Comparison of ENCODE assay signal across 8 cellular contexts in the genomic region with DNA sequence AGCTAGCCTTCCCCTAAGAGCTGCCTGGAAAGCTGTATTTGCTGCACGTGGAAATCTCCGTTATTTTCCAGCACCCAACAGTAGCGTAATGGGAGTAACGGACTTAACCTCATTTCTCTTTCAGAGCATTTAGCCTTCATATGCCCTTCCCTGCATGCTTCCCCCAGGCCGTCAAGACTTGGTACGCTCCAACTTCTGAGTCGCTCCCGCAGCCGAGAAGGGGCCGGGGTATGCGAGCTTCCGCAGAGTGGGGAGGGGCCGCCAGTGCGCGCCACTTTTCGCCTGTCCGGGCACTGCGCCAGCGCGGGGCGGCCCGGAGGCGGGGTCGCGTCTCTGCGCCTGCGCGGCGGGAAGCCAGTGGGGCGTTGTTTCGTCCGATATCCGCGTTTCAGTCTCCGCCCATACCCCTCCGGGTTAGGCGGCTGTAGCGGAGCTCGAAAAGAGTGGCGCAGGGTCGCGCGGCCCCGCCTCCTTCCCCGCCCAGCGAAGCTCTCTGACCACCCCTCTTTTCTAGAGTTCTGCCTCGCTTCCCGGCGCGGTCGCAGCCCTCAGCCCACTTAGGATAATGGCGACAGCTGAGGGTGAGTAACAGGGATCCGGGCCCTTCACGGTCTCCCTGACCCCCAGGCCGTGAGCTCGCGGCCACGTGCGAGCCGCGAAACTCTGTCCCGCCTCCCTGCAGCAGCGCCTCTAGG. TPM values are rescaled to one million over a fixed set of nuclear protein-coding genes. Genes with fewer than 3 reads are reported as not detected.
DNase-seq lines count a peak whose midpoint lies in the region; ATAC-seq and TF ChIP-seq lines count a peak whose summit lies in the region.

TSS of gene PAICS (plus strand) at position 513 of the 695 bp plus-strand sequence. CDS start at position 566, 53 bp downstream.

- H3K9me3 ChIP-seq in WERI-Rb-1 (ENCODE audit: severe bottlenecking) (no peaks in the 10 kb centered on the region), mammary epithelial cell (replicated peaks; ENCODE audit: insufficient read depth, low read length) (no peaks in the 10 kb centered on the region), smooth muscle cell (replicated peaks; ENCODE audit: low read depth) (no peaks in the 10 kb centered on the region)

- H2AFZ ChIP-seq in ACC112 (ENCODE audit: low read length, unreplicated experiment) = peak within 1 kb of the TSS; percentile 92
- peak within 1 kb of the TSS; percentile 87 for H2AFZ ChIP-seq in mammary epithelial cell (ENCODE audit: low read depth, low read length)
- H2AFZ ChIP-seq in smooth muscle cell (ENCODE audit: low read depth) = peak within 1 kb of the TSS; percentile 94

- H3K9ac ChIP-seq in mammary epithelial cell (ENCODE audit: insufficient read depth, low read length) (peak within 1 kb of the TSS; percentile 99), smooth muscle cell (ENCODE audit: low read depth) (peak within 1 kb of the TSS; percentile 71)

- DNase-seq in NCI-H2196 treated with DMSO at 0.1 percent for 48 hours (lab: John Stamatoyannopoulos, UW; ENCODE audit: unreplicated experiment) (peak; percentile 56), WERI-Rb-1 (peak; percentile 97), mammary epithelial cell (peak; percentile 94), iPS-NIHi11 (ENCODE audit: low spot score) (peak; percentile 90), smooth muscle cell (lab: John Stamatoyannopoulos, UW; ENCODE audit: unreplicated experiment) (peak; percentile 95)

- no TSS peak for BruUV-seq in mammary epithelial cell (replicated peaks; lab: Mats Ljungman, UMichigan)

- peaks cover 28% of the 10 kb centered on the region for H3K4me1 ChIP-seq in ACC112 (ENCODE audit: control insufficient read depth, insufficient read depth, low read length, unreplicated experiment)
- peaks cover 9% of the 10 kb centered on the region for H3K4me1 ChIP-seq in mammary epithelial cell (ENCODE audit: insufficient read depth, low read length)
- H3K4me1 ChIP-seq in smooth muscle cell (ENCODE audit: low read depth) = peaks cover 30% of the 10 kb centered on the region

- H3K36me3 ChIP-seq in ACC112 (ENCODE audit: insufficient read depth, low read length) (peaks cover 4% of the 10 kb centered on the region; the same call in 1 of the 2 replicates), WERI-Rb-1 (peaks cover 30% of the 10 kb centered on the region), mammary epithelial cell (ENCODE audit: insufficient read depth, low read length) (no peaks in the 10 kb centered on the region), smooth muscle cell (ENCODE audit: low read depth) (no peaks in the 10 kb centered on the region)

- dilution Hi-C loops in mammary epithelial cell (cut with HindIII; ENCODE audit: low sequenced_read_pairs) = no loop called here

- no peaks in the 10 kb centered on the region for H3F3A ChIP-seq in smooth muscle cell (ENCODE audit: low read depth)

- H4K20me1 ChIP-seq in mammary epithelial cell (ENCODE audit: insufficient read depth, low read length) = no peaks in the 10 kb centered on the region
- H4K20me1 ChIP-seq in smooth muscle cell (ENCODE audit: low read depth) = peaks cover 22% of the 10 kb centered on the region

- 0% methylated on average over 28 of the region's 63 CpGs for WGBS in mammary epithelial cell (ENCODE audit: low coverage, missing lambda C conversion rate)
- WGBS in smooth muscle cell (ENCODE audit: low lambda C conversion rate) = under 1% methylated on average over 52 of the region's 63 CpGs

- H3K4me3 ChIP-seq in ACC112 (ENCODE audit: low read depth, low read length) (peak within 1 kb of the TSS; percentile 91), WERI-Rb-1 (ENCODE audit: low read depth, low read length) (peak within 1 kb of the TSS; percentile 99), mammary epithelial cell (replicated peaks in 1 of 3; ENCODE audit: insufficient read depth in 1 of 3, low read depth in 2 of 3, low read length in 3 of 3) (peak within 1 kb of the TSS; percentile 85 to 89 (median 88)), smooth muscle cell (peak within 1 kb of the TSS; percentile 92)

- H3K27me3 ChIP-seq in ACC112 (ENCODE audit: insufficient read depth, low read length) = no peaks in the 10 kb centered on the region
- no peaks in the 10 kb centered on the region for H3K27me3 ChIP-seq in WERI-Rb-1 (ENCODE audit: insufficient read depth, low read depth, severe bottlenecking)
- H3K27me3 ChIP-seq in mammary epithelial cell (ENCODE audit: insufficient read depth, low read length) = no peaks in the 10 kb centered on the region
- no peaks in the 10 kb centered on the region for H3K27me3 ChIP-seq in smooth muscle cell (ENCODE audit: low read depth)

- ATAC-seq in GM18870 (IDR thresholded peaks at IDR 0.05; ENCODE audit: unreplicated experiment) = peak; percentile 62
- ATAC-seq in HG03135 (IDR thresholded peaks at IDR 0.05; ENCODE audit: unreplicated experiment) = peak; percentile 68

- H3K4me2 ChIP-seq in mammary epithelial cell (ENCODE audit: insufficient read depth, low read depth, low read length) (peak within 1 kb of the TSS; percentile 93), smooth muscle cell (peak within 1 kb of the TSS; percentile 99)

- H3K27ac ChIP-seq in ACC112 (ENCODE audit: low read depth, low read length) = peak within 1 kb of the TSS; percentile 86
- H3K27ac ChIP-seq in WERI-Rb-1 = peak within 1 kb of the TSS; percentile 96
- H3K27ac ChIP-seq in mammary epithelial cell (ENCODE audit: insufficient read depth, low read depth, low read length) = peak within 1 kb of the TSS; percentile 95
- peak within 1 kb of the TSS; percentile 91 for H3K27ac ChIP-seq in smooth muscle cell (ENCODE audit: low read depth)

- intact Hi-C loops in mammary epithelial cell (cut with micrococcal nuclease) = loop anchor here (1.0 to 2.0 kb wide), 4 partner anchors 26 to 365 kb away; partner anchors contain the start of genes AASDH and SRP72

- in situ Hi-C loops in mammary epithelial cell (cut with MboI; ENCODE audit: low sequenced_read_pairs in 2 of 2) = no loop called here

- TF ChIP-seq CTCF in WERI-Rb-1 (IDR thresholded peaks at IDR 0.05; ENCODE audit: low read depth, low read length) = no peak
- no peak for TF ChIP-seq CTCF in mammary epithelial cell (conservative IDR thresholded peaks at IDR 0.05 in 1 of 2, IDR thresholded peaks at IDR 0.05 in 1 of 2; ENCODE audit: extremely low read depth in 1 of 2, insufficient read depth in 1 of 2, low read depth in 1 of 2, low read length in 2 of 2)
- no peak for TF ChIP-seq CTCF in smooth muscle cell (IDR thresholded peaks at IDR 0.05; ENCODE audit: borderline replicate concordance, insufficient read depth, poor library complexity, severe bottlenecking)

- H3K79me2 ChIP-seq in ACC112 (ENCODE audit: control insufficient read depth, insufficient read depth, low read length, unreplicated experiment) (peaks cover 83% of the 10 kb centered on the region), mammary epithelial cell (ENCODE audit: insufficient read depth, low read length) (peaks cover 90% of the 10 kb centered on the region), smooth muscle cell (ENCODE audit: low read depth) (peaks cover 69% of the 10 kb centered on the region)

- CTCF ChIA-PET in mammary epithelial cell (lab: Charles Lee; ENCODE audit: low non-redundant PET) = interaction anchor here (0.6 to 0.7 kb wide), 2 partner anchors 13 to 487 kb away, joined by 5 to 6 read pairs; partner anchors contain the start of gene CEP135

RNA-seq across cellular contexts. Expression of gene PAICS, which starts in this region (rescaled TPM):
- total RNA-seq in mammary epithelial cell (100 to 1,000 TPM in 1 of 2 donors, 10 to 100 TPM in 1; 37.0 to 139 TPM), smooth muscle cell (68.9 and 71.6 TPM in 2 replicates)
- polyA plus RNA-seq in mammary epithelial cell (144 TPM), smooth muscle cell (58.7 and 62.4 TPM in 2 replicates)
- polyA minus RNA-seq in mammary epithelial cell = 154 TPM

Comparison
In these comparisons a context has a peak if more than half of its experiments do, and no peak if none do; other contexts are left out.
1. Peak in every context shown above with its lines: DNase-seq, ATAC-seq, H3K4me3 ChIP-seq and H3K27ac ChIP-seq.